1 cellular context compared by ENCODE assay signal in the genomic region with DNA sequence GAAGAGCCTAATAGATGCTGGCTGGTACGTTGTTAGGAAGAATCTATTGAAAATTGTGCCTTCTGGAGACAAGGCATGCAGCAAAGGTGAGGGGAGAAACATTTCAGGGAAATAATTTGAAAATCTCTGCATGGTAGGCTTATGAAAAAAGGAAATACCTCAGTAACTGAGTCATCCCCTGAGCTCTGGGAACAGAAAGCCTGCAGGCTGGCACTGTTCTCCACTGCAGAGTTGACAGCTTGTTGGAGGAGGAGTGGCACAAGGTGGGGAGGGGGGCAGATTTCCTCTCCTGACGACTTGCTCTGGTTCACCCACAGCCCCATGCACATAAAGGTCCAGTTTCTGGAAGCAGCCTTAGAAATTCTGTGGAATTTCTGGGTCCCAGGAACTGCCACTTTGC.
TF ChIP-seq lines count a peak whose summit lies in the region.

No MANE protein-coding gene starts in this region.

TF ChIP-seq in HepG2, 621 proteins besides CTCF, POLR2A, EP300 and RAD21 (continued from another document):
- TF ChIP-seq, protein P1, sequence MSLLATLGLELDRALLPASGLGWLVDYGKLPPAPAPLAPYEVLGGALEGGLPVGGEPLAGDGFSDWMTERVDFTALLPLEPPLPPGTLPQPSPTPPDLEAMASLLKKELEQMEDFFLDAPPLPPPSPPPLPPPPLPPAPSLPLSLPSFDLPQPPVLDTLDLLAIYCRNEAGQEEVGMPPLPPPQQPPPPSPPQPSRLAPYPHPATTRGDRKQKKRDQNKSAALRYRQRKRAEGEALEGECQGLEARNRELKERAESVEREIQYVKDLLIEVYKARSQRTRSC (CRISPR knock-in tag; IDR thresholded peaks at IDR 0.05; ENCODE audit: low read depth) = no peak
- TF ChIP-seq HDAC2 (CRISPR knock-in tag; IDR thresholded peaks at IDR 0.05) = no peak
- TF ChIP-seq SRSF9 (IDR thresholded peaks at IDR 0.05; ENCODE audit: borderline replicate concordance, insufficient read depth, low read depth, low read length, poor library complexity, severe bottlenecking) = no peak
